8 cellular contexts compared by ENCODE assay signal in genomic region chr11:58577441-58578135, GRCh38. TPM values are rescaled to one million over a fixed set of nuclear protein-coding genes. Genes with fewer than 3 reads are reported as not detected.
DNase-seq lines count a peak whose midpoint lies in the region; FAIRE-seq and TF ChIP-seq lines count a peak whose summit lies in the region.

No MANE protein-coding gene starts in this region.

- intact Hi-C loops in dorsolateral prefrontal cortex (cut with DNase I) = loop anchor here (2.0 to 10.0 kb wide), 9 partner anchors 40 to 911 kb away; partner anchors contain the start of gene ZDHHC5 (in 1 of the 2)

- TF ChIP-seq CTCF in HFF-Myc (IDR thresholded peaks at IDR 0.05; ENCODE audit: low read depth, low read length, missing control alignments) (no peak), dorsolateral prefrontal cortex (IDR thresholded peaks at IDR 0.05 in 54 of 56, conservative IDR thresholded peaks at IDR 0.05 in 2 of 56; ENCODE audit: low read depth in 1 of 56, partially characterized antibody in 56 of 56) (peak in 1 of 56 donors; percentile 11)

- peak; percentile 84 for TF ChIP-seq POLR2A in GM12892 (IDR thresholded peaks at IDR 0.05; ENCODE audit: low read depth, low read length)

- H3K9me3 ChIP-seq in mesodermal cell (ENCODE audit: control insufficient read depth, low read length) = no peaks in the 10 kb centered on the region

- 1 to 5% methylated on average over 15 to 20 of the region's 22 CpGs for WGBS in mesodermal cell (ENCODE audit: insufficient coverage in 2 of 2), 2 experiments

- H3K27ac ChIP-seq in dorsolateral prefrontal cortex (peak overlapping the region; percentile 97 to 100 (median 100)), mesodermal cell (ENCODE audit: low read depth, low read length, severe bottlenecking) (peak overlapping the region; percentile 100)

- no peak for FAIRE-seq in GM12892 (lab: Jason Lieb, UNC)
- FAIRE-seq in urothelium cell line (lab: Jason Lieb, UNC) = no peak

- no peaks in the 10 kb centered on the region for H3K36me3 ChIP-seq in mesodermal cell (ENCODE audit: control insufficient read depth, insufficient read depth, low read length)

- no peak for DNase-seq in GM12892 (ENCODE audit: insufficient read length)
- peak; percentile 85 for DNase-seq in HFF-Myc (ENCODE audit: extremely low read depth, low read depth)
- DNase-seq in NAMALWA (ENCODE audit: low spot score) = peak; percentile 92
- peak; percentile 72 to 81 for DNase-seq in activated CD4-positive, alpha-beta T cell treated with anti-CD3 and anti-CD28 coated beads for 4 hours
- DNase-seq in dorsolateral prefrontal cortex = peak in 8 of 10 donors; percentile 23 to 59 (median 40)
- peak; percentile 57 to 66 for DNase-seq in stimulated activated CD8-positive, alpha-beta memory T cell treated with anti-CD3 and anti-CD28 coated beads, Interleukin-2, amount 100 ng/mL, for 48 hours (ENCODE audit: low read depth in 2 of 2)
- no peak for DNase-seq in urothelium cell line (ENCODE audit: low spot score)

- peaks cover 7% of the 10 kb centered on the region for H3K4me1 ChIP-seq in mesodermal cell (ENCODE audit: control insufficient read depth, insufficient read depth, low read length, poor library complexity, severe bottlenecking)

- peak overlapping the region; percentile 92 for H3K4me3 ChIP-seq in HFF-Myc (replicated peaks; ENCODE audit: low read depth, low read length)
- peak overlapping the region; percentile 76 to 99 (median 95) for H3K4me3 ChIP-seq in dorsolateral prefrontal cortex
- peak overlapping the region; percentile 86 for H3K4me3 ChIP-seq in mesodermal cell (ENCODE audit: extremely low read depth, insufficient read depth, low read length, poor library complexity, severe bottlenecking)

- H3K27me3 ChIP-seq in dorsolateral prefrontal cortex = no peaks in the 10 kb centered on the region

RNA-seq across cellular contexts. Expression of gene ZFP91, which starts 1.3 kb away (rescaled TPM):
- polyA plus RNA-seq in GM12892 (2012; ENCODE audit: missing spikeins) = 27.4 TPM
- 10 to 100 TPM; 41.4 to 67.0 (median 53.2) TPM for total RNA-seq in dorsolateral prefrontal cortex
- polyA plus RNA-seq in mesodermal cell (2013, experiment 1 of 2) = 29.4 TPM
- polyA plus RNA-seq in mesodermal cell (2013, experiment 2 of 2) = 31.1 TPM

RNA-seq across cellular contexts. Expression of gene LPXN, which starts 1.9 kb away (rescaled TPM):
- 174 TPM for polyA plus RNA-seq in GM12892 (2012; ENCODE audit: missing spikeins)
- 10 to 100 TPM in 117 of 120 experiments, 1 to 10 TPM in 3; 8.8 to 21.0 (median 14.8) TPM for total RNA-seq in dorsolateral prefrontal cortex
- 2.5 TPM for polyA plus RNA-seq in mesodermal cell (2013, experiment 1 of 2)
- 2.2 TPM for polyA plus RNA-seq in mesodermal cell (2013, experiment 2 of 2)

RNA-seq across cellular contexts. Expression of gene CNTF, which starts 44.9 kb away (rescaled TPM):
- 0.87 TPM for polyA plus RNA-seq in GM12892 (2012; ENCODE audit: missing spikeins)
- 100 to 1,000 TPM in 1 of 120 experiments, 1 to 10 TPM in 116, under 1 TPM in 2, not detected in 1; 0.87 to 298 (median 3.2) TPM for total RNA-seq in dorsolateral prefrontal cortex
- 0.63 TPM for polyA plus RNA-seq in mesodermal cell (2013, experiment 1 of 2)
- 0.66 TPM for polyA plus RNA-seq in mesodermal cell (2013, experiment 2 of 2)

Comparison
In these comparisons a context has a peak if more than half of its experiments do, and no peak if none do; other contexts are left out.
1. DNase-seq: peak in HFF-Myc (single experiment), NAMALWA (single experiment), activated CD4-positive, alpha-beta T cell treated with anti-CD3 and anti-CD28 coated beads for 4 hours (2 of 2), dorsolateral prefrontal cortex (8 of 10) and stimulated activated CD8-positive, alpha-beta memory T cell treated with anti-CD3 and anti-CD28 coated beads, Interleukin-2, amount 100 ng/mL, for 48 hours (2 of 2); none in GM12892 (single experiment) and urothelium cell line (single experiment).
2. Peak in every context shown above with its lines, with median percentiles within 50 percentile points of each other: H3K4me3 ChIP-seq.